Comparison of ENCODE assay signal across 8 cellular contexts in genomic region chr16:57600048-57600835, GRCh38. TPM values are rescaled to one million over a fixed set of nuclear protein-coding genes. Genes with fewer than 3 reads are reported as not detected.
DNase-seq lines count a peak whose midpoint lies in the region; ATAC-seq, FAIRE-seq and TF ChIP-seq lines count a peak whose summit lies in the region.

No MANE protein-coding gene starts in this region.

- no peaks in the 10 kb centered on the region for H3K79me2 ChIP-seq in MM.1S (ENCODE audit: low read length)

- ATAC-seq in A549: peak; percentile 97 to 99

- TF ChIP-seq EP300 in A549 (IDR thresholded peaks at IDR 0.05): no peak

- peak; percentile 89 to 90 for TF ChIP-seq RAD21 in A549 (conservative IDR thresholded peaks at IDR 0.05 in 1 of 2, IDR thresholded peaks at IDR 0.05 in 1 of 2)

- H3K27me3 ChIP-seq in MM.1S (replicated peaks; ENCODE audit: insufficient read depth, low read length): no peaks in the 10 kb centered on the region

- H3K4me2 ChIP-seq in A549 (peak overlapping the region; percentile 38; the same call in 2 of the 3 replicates), MM.1S (ENCODE audit: low read depth, low read length) (peak overlapping the region; percentile 7; the same call in 1 of the 2 replicates)

- H3K9me3 Mint-ChIP-seq in progenitor cell of endocrine pancreas (ENCODE audit: low read depth): peaks cover 3% of the 10 kb centered on the region

- no peak for TF ChIP-seq POLR2A in A549 (IDR thresholded peaks at IDR 0.05; ENCODE audit: low read length)

- no peak overlapping the region for H3K4me3 Mint-ChIP-seq in progenitor cell of endocrine pancreas (ENCODE audit: low read depth)

- CTCF ChIA-PET in A549 (lab: Yijun Ruan, JAX): interaction anchor here (0.6 to 35.2 kb wide), 25 partner anchors 10 to 1140 kb away, joined by 3 to 785 read pairs (median 5); partner anchors contain the start of genes ADGRG1, KATNB1 and ZNF319

- H3K27me3 Mint-ChIP-seq in progenitor cell of endocrine pancreas: peaks cover 7% of the 10 kb centered on the region

- H4K20me1 ChIP-seq in MM.1S (ENCODE audit: insufficient read depth, low read length): no peaks in the 10 kb centered on the region

- no peaks in the 10 kb centered on the region for H3K36me3 ChIP-seq in MM.1S (replicated peaks; ENCODE audit: insufficient read depth, low read length)

- peak; percentile 68 to 81 for DNase-seq in A549 (ENCODE audit: low read depth in 1 of 2, low spot score in 1 of 2)
- peak; percentile 43 for DNase-seq in GM03348 (ENCODE audit: low spot score)
- DNase-seq in MM.1S: peak; percentile 75
- DNase-seq in activated CD8-positive, alpha-beta memory T cell treated with anti-CD3 and anti-CD28 coated beads, Interleukin-2, amount 50 U/mL, for 48 hours: peak; percentile 74
- DNase-seq in glomerular visceral epithelial cell (ENCODE audit: extremely low spot score): peak; percentile 65
- peak; percentile 67 for DNase-seq in progenitor cell of endocrine pancreas (ENCODE audit: low spot score, unreplicated experiment)
- no peak for DNase-seq in DMS114 treated with DMSO at 0.1 percent for 48 hours (lab: John Stamatoyannopoulos, UW; ENCODE audit: unreplicated experiment)
- no peak for DNase-seq in middle frontal gyrus (ENCODE audit: extremely low spot score, low spot score)

- peaks cover 25% of the 10 kb centered on the region for H3F3A ChIP-seq in MM.1S (ENCODE audit: insufficient read depth, low read length)

- peaks cover 6% of the 10 kb centered on the region for H3K4me1 Mint-ChIP-seq in progenitor cell of endocrine pancreas (ENCODE audit: low read depth)

- H2AFZ ChIP-seq in MM.1S (ENCODE audit: low read length): peak overlapping the region; percentile 65

- H3K4me3 ChIP-seq in A549 (no peak overlapping the region), MM.1S (ENCODE audit: low read length) (no peak overlapping the region)

- H3K4me1 ChIP-seq in A549 (peaks cover 21% of the 10 kb centered on the region), MM.1S (ENCODE audit: low read length) (peaks cover 39% of the 10 kb centered on the region)

- POLR2A ChIA-PET in A549 (lab: Yijun Ruan, JAX): no interaction called here

- TF ChIP-seq CTCF in A549 (IDR thresholded peaks at IDR 0.05) (peak; percentile 82), MM.1S (IDR thresholded peaks at IDR 0.05; ENCODE audit: low read length) (peak; percentile 91), progenitor cell of endocrine pancreas (IDR thresholded peaks at IDR 0.05; ENCODE audit: unreplicated experiment) (peak; percentile 87)

- no peaks in the 10 kb centered on the region for H3K9me2 ChIP-seq in MM.1S (replicated peaks; ENCODE audit: insufficient read depth, low read length)

- H3K9me3 ChIP-seq in A549: no peaks in the 10 kb centered on the region
- no peaks in the 10 kb centered on the region for H3K9me3 ChIP-seq in MM.1S (replicated peaks; ENCODE audit: insufficient read depth, low read length)

- no peaks in the 10 kb centered on the region for H3K36me3 Mint-ChIP-seq in progenitor cell of endocrine pancreas (ENCODE audit: insufficient read depth)

- peak overlapping the region; percentile 53; the same call in 1 of the 2 replicates for H3K9ac ChIP-seq in MM.1S (ENCODE audit: low read length)

- no peak overlapping the region for H3K27ac Mint-ChIP-seq in progenitor cell of endocrine pancreas

- H3K27ac ChIP-seq in A549 (peak overlapping the region; percentile 65 to 79), MM.1S (ENCODE audit: low read length) (peak overlapping the region; percentile 90; the same call in 1 of the 2 replicates)

- WGBS in A549 (ENCODE audit: missing lambda C conversion rate): 31% methylated on average over 9 of the region's 12 CpGs

- no peak for FAIRE-seq in A549 (lab: Jason Lieb, UNC)

TF ChIP-seq in A549, 52 proteins besides CTCF, POLR2A, EP300 and RAD21:
- TF ChIP-seq CEBPB (IDR thresholded peaks at IDR 0.05) (0 out of 4 replicates have a peak, but pooled peaks of 1 of the 2 experiments have one; percentile 9), SMC3 (IDR thresholded peaks at IDR 0.05) (peak; percentile 97), EHF (CRISPR knock-in tag; IDR thresholded peaks at IDR 0.05) (no peak), CHD2 (IDR thresholded peaks at IDR 0.05; ENCODE audit: low read length, partially characterized antibody) (no peak), MAX (IDR thresholded peaks at IDR 0.05) (peak; percentile 56), NFE2L2 (conservative IDR thresholded peaks at IDR 0.05; ENCODE audit: low read length) (no peak), REST (IDR thresholded peaks at IDR 0.05) (no peak)
- TF ChIP-seq, protein P1, sequence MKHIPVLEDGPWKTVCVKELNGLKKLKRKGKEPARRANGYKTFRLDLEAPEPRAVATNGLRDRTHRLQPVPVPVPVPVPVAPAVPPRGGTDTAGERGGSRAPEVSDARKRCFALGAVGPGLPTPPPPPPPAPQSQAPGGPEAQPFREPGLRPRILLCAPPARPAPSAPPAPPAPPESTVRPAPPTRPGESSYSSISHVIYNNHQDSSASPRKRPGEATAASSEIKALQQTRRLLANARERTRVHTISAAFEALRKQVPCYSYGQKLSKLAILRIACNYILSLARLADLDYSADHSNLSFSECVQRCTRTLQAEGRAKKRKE (CRISPR knock-in tag; IDR thresholded peaks at IDR 0.05; ENCODE audit: low read depth): no peak

RNA-seq across cellular contexts. Expression of gene ADGRG1, which starts 28.2 kb away (rescaled TPM):
- polyA plus RNA-seq in A549 (2011; rRNA removed): 28.3 and 37.7 TPM in 2 replicates
- 46.7 and 66.1 TPM in 2 replicates for polyA plus RNA-seq in A549 (2012; cell fraction: cytosol; rRNA removed)
- polyA plus RNA-seq in A549 (2012; cell fraction: nucleus; rRNA removed): 102 and 106 TPM in 2 replicates
- polyA plus RNA-seq in A549 (2017; fragmentation: RNase III; extraction: RNeasy Plus Mini Kit Qiagen cat#74134 plus additional on column Dnase treatment): 91.8 to 142 TPM (median 130 TPM) in 3 replicates
- 31.9 and 33.7 TPM in 2 replicates for polyA minus RNA-seq in A549 (2011; rRNA and poly(A)+ RNA removed)
- total RNA-seq in progenitor cell of endocrine pancreas: 19.7 and 26.2 TPM in 2 replicates

RNA-seq across cellular contexts. Expression of gene ADGRG5, which starts 57.8 kb away (rescaled TPM):
- not detected in 2 replicates for polyA plus RNA-seq in A549 (2011; rRNA removed)
- polyA plus RNA-seq in A549 (2012; cell fraction: cytosol; rRNA removed): 0.03 TPM in 1 of 2 replicates, not detected in the other
- polyA plus RNA-seq in A549 (2012; cell fraction: nucleus; rRNA removed): not detected in 2 replicates
- 0.06 TPM in 1 of 3 replicates, not detected in the others for polyA plus RNA-seq in A549 (2017; fragmentation: RNase III; extraction: RNeasy Plus Mini Kit Qiagen cat#74134 plus additional on column Dnase treatment)
- polyA minus RNA-seq in A549 (2011; rRNA and poly(A)+ RNA removed): not detected in 2 replicates
- total RNA-seq in progenitor cell of endocrine pancreas: 1.6 and 1.9 TPM in 2 replicates

Comparison
In these comparisons a context has a peak if more than half of its experiments do, and no peak if none do; other contexts are left out.
1. DNase-seq: peak in A549 (2 of 2), GM03348 (single experiment), MM.1S (single experiment), activated CD8-positive, alpha-beta memory T cell treated with anti-CD3 and anti-CD28 coated beads, Interleukin-2, amount 50 U/mL, for 48 hours (single experiment), glomerular visceral epithelial cell (single experiment) and progenitor cell of endocrine pancreas (single experiment); none in DMS114 treated with DMSO at 0.1 percent for 48 hours (single experiment) and middle frontal gyrus (single experiment).
2. Peak in every context shown above with its lines, with median percentiles within 50 percentile points of each other: CTCF ChIP-seq.